18 cellular contexts compared by ENCODE assay signal in genomic region chr11:116342148-116342547, GRCh38.
DNase-seq lines count a peak whose midpoint lies in the region; ATAC-seq and TF ChIP-seq lines count a peak whose summit lies in the region.
"Had no signal": no experiment of that assay in that cellular context is flagged by ENCODE, and none has a peak within 500 bp of the region (broad histone marks: within the 10 kb centered on the region; RNA-seq: fewer than 3 reads in every experiment).

No MANE protein-coding gene starts in this region.

- H3K36me3 ChIP-seq in hepatocyte (replicated peaks; ENCODE audit: insufficient read depth, low read depth): no peaks in the 10 kb centered on the region
- H3K36me3 ChIP-seq: BLaER1, HAP-1 had no signal

- no peaks in the 10 kb centered on the region for H3K79me2 ChIP-seq in hepatocyte

- intact Hi-C loops in cardiac septum (cut with DNase I) (no loop called here), left cardiac atrium (cut with DNase I) (no loop called here)

- no peaks in the 10 kb centered on the region for H3K27me3 Mint-ChIP-seq in memory B cell
- H3K27me3 Mint-ChIP-seq: CD4-positive, alpha-beta memory T cell had no signal

- no peaks in the 10 kb centered on the region for H3K27me3 ChIP-seq in hepatocyte
- H3K27me3 ChIP-seq: BLaER1 had no signal

- DNase-seq in cardiac septum (ENCODE audit: low spot score) (peak; percentile 29), left cardiac atrium (no peak), hepatocyte (ENCODE audit: low spot score) (no peak), memory B cell (ENCODE audit: low spot score in 2 of 2) (no peak), T-helper 1 cell (no peak), LoVo (ENCODE audit: low spot score) (no peak), iPS-NIHi11 (ENCODE audit: low spot score) (no peak)
- DNase-seq: 8988T; CD4-positive, alpha-beta memory T cell; DMS153; DND-41; EL; IMR-90 had no signal

- H3K27ac ChIP-seq in hepatocyte: peak overlapping the region; percentile 76
- H3K27ac ChIP-seq: BLaER1, HL-60 had no signal

- no peak for ATAC-seq in left cardiac atrium
- no peak for ATAC-seq in memory B cell (ENCODE audit: low read depth)
- ATAC-seq: GM12878 had no signal

- no peaks in the 10 kb centered on the region for H3K9me3 ChIP-seq in hepatocyte (ENCODE audit: low read depth)
- H3K9me3 ChIP-seq: HAP-1 had no signal

- H3K27ac Mint-ChIP-seq in memory B cell: peak overlapping the region; percentile 78
- H3K27ac Mint-ChIP-seq: CD14-positive monocyte; CD4-positive, alpha-beta memory T cell had no signal

- H3K9me2 ChIP-seq in hepatocyte (replicated peaks; ENCODE audit: insufficient read depth): no peaks in the 10 kb centered on the region

- H3K4me1 Mint-ChIP-seq in memory B cell: peaks cover 31% of the 10 kb centered on the region
- H3K4me1 Mint-ChIP-seq: CD14-positive monocyte; CD4-positive, alpha-beta memory T cell had no signal

- H4K20me1 ChIP-seq in hepatocyte (ENCODE audit: insufficient read depth, poor library complexity, severe bottlenecking): no peaks in the 10 kb centered on the region
- H4K20me1 ChIP-seq: BLaER1 had no signal

- TF ChIP-seq CTCF in hepatocyte (IDR thresholded peaks at IDR 0.05; ENCODE audit: poor library complexity): no peak

- H3K36me3 Mint-ChIP-seq in memory B cell: peaks cover 6% of the 10 kb centered on the region
- H3K36me3 Mint-ChIP-seq: CD14-positive monocyte; CD4-positive, alpha-beta memory T cell had no signal

- H2AFZ ChIP-seq in hepatocyte: no peak overlapping the region

- peaks cover 15% of the 10 kb centered on the region for H3K9me3 Mint-ChIP-seq in memory B cell

- no peak overlapping the region for H3K4me2 ChIP-seq in hepatocyte
- H3K4me2 ChIP-seq: BLaER1 had no signal

- H3K4me3 ChIP-seq in hepatocyte: no peak overlapping the region
- H3K4me3 ChIP-seq: BLaER1, GM12878, HAP-1 had no signal

- H3K4me1 ChIP-seq in hepatocyte (ENCODE audit: insufficient read depth): peaks cover 3% of the 10 kb centered on the region
- H3K4me1 ChIP-seq: BLaER1, HAP-1 had no signal

- no peak overlapping the region for H3K4me3 Mint-ChIP-seq in memory B cell
- H3K4me3 Mint-ChIP-seq: CD14-positive monocyte; CD4-positive, alpha-beta memory T cell had no signal

- WGBS in hepatocyte (ENCODE audit: low lambda C conversion rate, missing lambda C conversion rate): 79% methylated on average over 7 of the region's 7 CpGs
